9 cellular contexts compared by ENCODE assay signal in genomic region chr10:33248638-33249037, GRCh38.
DNase-seq lines count a peak whose midpoint lies in the region; ATAC-seq lines count a peak whose summit lies in the region.
"Had no signal": no experiment of that assay in that cellular context is flagged by ENCODE, and none has a peak within 500 bp of the region (broad histone marks: within the 10 kb centered on the region; RNA-seq: fewer than 3 reads in every experiment).

No MANE protein-coding gene starts in this region.

- H3K4me1 Mint-ChIP-seq in activated CD4-positive, alpha-beta T cell treated with anti-CD3 and anti-CD28 coated beads for 36 hours: peaks cover 71% of the 10 kb centered on the region

- H3K27me3 Mint-ChIP-seq in activated CD4-positive, alpha-beta T cell treated with anti-CD3 and anti-CD28 coated beads for 36 hours: peaks cover 12% of the 10 kb centered on the region

- peak overlapping the region; percentile 41 for H3K27ac ChIP-seq in mesodermal cell (ENCODE audit: low read depth, low read length, severe bottlenecking)

- peaks cover 6% of the 10 kb centered on the region for H3K36me3 Mint-ChIP-seq in activated CD4-positive, alpha-beta T cell treated with anti-CD3 and anti-CD28 coated beads for 36 hours (ENCODE audit: low read depth)
- H3K36me3 Mint-ChIP-seq in activated naive CD4-positive, alpha-beta T cell treated with anti-CD3 and anti-CD28 coated beads, Interleukin-2, amount 50 U/mL, for 72 hours: peaks cover 19 to 25% of the 10 kb centered on the region in 2 donors

- no CpG with 5 or more reads among the region's 1 CpG for WGBS in mesodermal cell (ENCODE audit: insufficient coverage in 2 of 2), 2 experiments

- H3K36me3 ChIP-seq in mesodermal cell (ENCODE audit: control insufficient read depth, insufficient read depth, low read length): peaks cover 69% of the 10 kb centered on the region

- no peaks in the 10 kb centered on the region for H3K9me3 ChIP-seq in mesodermal cell (ENCODE audit: control insufficient read depth, low read length)

- H3K4me3 Mint-ChIP-seq in activated CD4-positive, alpha-beta T cell treated with anti-CD3 and anti-CD28 coated beads for 36 hours: no peak overlapping the region
- H3K4me3 Mint-ChIP-seq: B cell had no signal

- intact Hi-C loops in activated CD4-positive, alpha-beta T cell treated with anti-CD3 and anti-CD28 coated beads for 36 hours (cut with DNase I, micrococcal nuclease): loop anchor here (1.0 to 5.0 kb wide), 3 partner anchors 16 to 871 kb away; no protein-coding TSS in a partner anchor

- POLR2A ChIA-PET in activated CD4-positive, alpha-beta T cell treated with anti-CD3 and anti-CD28 coated beads for 36 hours (lab: Charles Lee): no interaction called here

- H3K4me1 ChIP-seq in mesodermal cell (ENCODE audit: control insufficient read depth, insufficient read depth, low read length, poor library complexity, severe bottlenecking): peaks cover 14% of the 10 kb centered on the region

- peak overlapping the region; percentile 39 for H3K27ac Mint-ChIP-seq in activated CD4-positive, alpha-beta T cell treated with anti-CD3 and anti-CD28 coated beads for 36 hours
- H3K27ac Mint-ChIP-seq in activated naive CD4-positive, alpha-beta T cell treated with anti-CD3 and anti-CD28 coated beads, Interleukin-2, amount 50 U/mL, for 72 hours: peak overlapping the region; percentile 43 to 77
- H3K27ac Mint-ChIP-seq: B cell had no signal

- DNase-seq in activated CD4-positive, alpha-beta T cell treated with anti-CD3 and anti-CD28 coated beads for 36 hours: peak; percentile 30
- no peak for DNase-seq in activated CD4-positive, alpha-beta T cell treated with anti-CD3 and anti-CD28 coated beads for 48 hours
- peak; percentile 94 for DNase-seq in HT1080 (ENCODE audit: low read depth)
- DNase-seq in activated naive CD4-positive, alpha-beta T cell treated with anti-CD3 and anti-CD28 coated beads, Interleukin-2, amount 50 U/mL, for 72 hours (ENCODE audit: low spot score in 2 of 2): peak in 1 of 2 donors; percentile 28
- no peak for DNase-seq in amygdala (lab: John Stamatoyannopoulos, UW)
- no peak for DNase-seq in NCI-H128 (lab: John Stamatoyannopoulos, UW; ENCODE audit: unreplicated experiment)
- DNase-seq in cerebellar nuclear complex (lab: John Stamatoyannopoulos, UW): no peak

- H3K9me3 Mint-ChIP-seq in activated CD4-positive, alpha-beta T cell treated with anti-CD3 and anti-CD28 coated beads for 36 hours (ENCODE audit: low read depth): peaks cover 6% of the 10 kb centered on the region
- H3K9me3 Mint-ChIP-seq in activated naive CD4-positive, alpha-beta T cell treated with anti-CD3 and anti-CD28 coated beads, Interleukin-2, amount 50 U/mL, for 72 hours: peaks cover 14 to 18% of the 10 kb centered on the region in 2 donors

- peak; percentile 83 for ATAC-seq in activated CD4-positive, alpha-beta T cell treated with anti-CD3 and anti-CD28 coated beads for 36 hours
- peak; percentile 86 to 87 for ATAC-seq in activated naive CD4-positive, alpha-beta T cell treated with anti-CD3 and anti-CD28 coated beads, Interleukin-2, amount 50 U/mL, for 72 hours

- H3K4me3 ChIP-seq in mesodermal cell (ENCODE audit: extremely low read depth, insufficient read depth, low read length, poor library complexity, severe bottlenecking): no peak overlapping the region

- CTCF ChIA-PET in activated CD4-positive, alpha-beta T cell treated with anti-CD3 and anti-CD28 coated beads for 36 hours (lab: Charles Lee): no interaction called here

Comparison
In these comparisons a context has a peak if more than half of its experiments do, and no peak if none do; other contexts are left out.
1. DNase-seq: peak in activated CD4-positive, alpha-beta T cell treated with anti-CD3 and anti-CD28 coated beads for 36 hours (single experiment) and HT1080 (single experiment); none in activated CD4-positive, alpha-beta T cell treated with anti-CD3 and anti-CD28 coated beads for 48 hours (single experiment), amygdala (0 of 56), NCI-H128 (single experiment) and cerebellar nuclear complex (0 of 2).